ENCODE assay signal across 14 cellular contexts in genomic region chr7:8413600-8413999, GRCh38.
"Had no signal": no experiment of that assay in that cellular context is flagged by ENCODE, and none has a peak within 500 bp of the region (broad histone marks: within the 10 kb centered on the region; RNA-seq: fewer than 3 reads in every experiment).

No MANE protein-coding gene starts in this region.

- DNase-seq: dorsolateral prefrontal cortex; effector CD8-positive, alpha-beta T cell; foreskin melanocyte; head of caudate nucleus; kidney; left cardiac atrium; left ventricle myocardium inferior; lower lobe of right lung; natural killer cell; ovary; sigmoid colon; stimulated activated CD4-positive, alpha-beta T cell treated with anti-CD3 and anti-CD28 coated beads, Interleukin-2, amount 100 ng/mL, for 48 hours; stimulated activated naive CD4-positive, alpha-beta T cell treated with Interleukin-2 at 50 U/mL for 16 hours; trophoblast cell had no signal

- ATAC-seq: left cardiac atrium, lower lobe of right lung, natural killer cell had no signal
